In genomic region chr19:48881741-48882657, GRCh38 we compare ENCODE assay signal across 12 cellular contexts. TPM values are rescaled to one million over a fixed set of nuclear protein-coding genes. Genes with fewer than 3 reads are reported as not detected.
DNase-seq lines count a peak whose midpoint lies in the region; ATAC-seq and TF ChIP-seq lines count a peak whose summit lies in the region.
"Had no signal": no experiment of that assay in that cellular context is flagged by ENCODE, and none has a peak within 500 bp of the region (broad histone marks: within the 10 kb centered on the region; RNA-seq: fewer than 3 reads in every experiment).

No MANE protein-coding gene starts in this region.

- H2AFZ ChIP-seq in trophoblast cell (ENCODE audit: insufficient read depth, low read length, poor library complexity) = no peak overlapping the region

- no peaks in the 10 kb centered on the region for H3K9me3 ChIP-seq in trophoblast cell (ENCODE audit: insufficient read depth, low read depth, low read length)

- no peak overlapping the region for H4K8ac ChIP-seq in trophoblast cell (ENCODE audit: low read depth, low read length)

- H3K36me3 ChIP-seq in trophoblast cell (ENCODE audit: control insufficient read depth in 1 of 2, insufficient read depth in 2 of 2, low read length in 2 of 2) = peaks cover 4 to 6% of the 10 kb centered on the region in 2 experiments

- no peak overlapping the region for H2BK5ac ChIP-seq in trophoblast cell (ENCODE audit: low read depth, low read length, poor library complexity)

- H3K79me2 ChIP-seq in trophoblast cell (ENCODE audit: control insufficient read depth, insufficient read depth, low read length, poor library complexity) = no peaks in the 10 kb centered on the region

- no peak overlapping the region for H4K91ac ChIP-seq in trophoblast cell (ENCODE audit: low read depth, low read length)

- no peak overlapping the region for H4K12ac ChIP-seq in trophoblast cell (ENCODE audit: low read depth, low read length)

- peaks cover 2 to 3% of the 10 kb centered on the region in 2 experiments for H3K4me1 ChIP-seq in trophoblast cell (ENCODE audit: control insufficient read depth in 1 of 2, insufficient read depth in 2 of 2, low read length in 2 of 2)

- no peaks in the 10 kb centered on the region for H3K79me1 ChIP-seq in trophoblast cell (ENCODE audit: low read length)

- no peak overlapping the region for H3K23ac ChIP-seq in trophoblast cell (ENCODE audit: low read length)

- WGBS in trophoblast cell (ENCODE audit: extremely low coverage, insufficient coverage, insufficient read length) = no CpG with 5 or more reads among the region's 30 CpGs

- no peak overlapping the region for H3K18ac ChIP-seq in trophoblast cell (ENCODE audit: low read length)

- TF ChIP-seq CTCF in NB4 (IDR thresholded peaks at IDR 0.05; ENCODE audit: low read depth, low read length) (no peak), coronary artery (IDR thresholded peaks at IDR 0.05) (no peak)

- H3K4me3 ChIP-seq in NB4 (ENCODE audit: low read depth, low read length) (no peak overlapping the region), coronary artery (no peak overlapping the region), trophoblast cell (ENCODE audit: low read depth, low read length) (no peak overlapping the region)
- H3K4me3 ChIP-seq: dorsolateral prefrontal cortex had no signal

- H3K27ac ChIP-seq in coronary artery = peak overlapping the region; percentile 45 to 72
- H3K27ac ChIP-seq in trophoblast cell (ENCODE audit: low read depth, low read length) = no peak overlapping the region

- H3K27me3 ChIP-seq in trophoblast cell (ENCODE audit: insufficient read depth, low read length) = no peaks in the 10 kb centered on the region
- H3K27me3 ChIP-seq: dorsolateral prefrontal cortex had no signal

- H3K14ac ChIP-seq in trophoblast cell (ENCODE audit: low read length) = no peak overlapping the region

- no peak overlapping the region for H2AK5ac ChIP-seq in trophoblast cell (ENCODE audit: low read length)

- no peak overlapping the region for H3K4ac ChIP-seq in trophoblast cell (ENCODE audit: low read depth, low read length)

- no peak overlapping the region for H3K4me2 ChIP-seq in trophoblast cell (ENCODE audit: low read length)

- DNase-seq in NCI-H748 (lab: John Stamatoyannopoulos, UW; ENCODE audit: unreplicated experiment) (peak; percentile 17), NCI-H748 treated with DMSO at 0.1 percent for 48 hours (lab: John Stamatoyannopoulos, UW) (no peak), NB4 (ENCODE audit: low read depth) (peak; percentile 50), coronary artery (ENCODE audit: low spot score) (no peak), trophoblast cell (peak; percentile 69 to 78), NCI-H187 treated with DMSO at 0.1 percent for 48 hours (lab: John Stamatoyannopoulos, UW) (no peak), NCI-H226 (no peak)
- DNase-seq: activated CD8-positive, alpha-beta memory T cell treated with anti-CD3 and anti-CD28 coated beads, Interleukin-2, amount 10 ng/mL, durations not matched to agents 7 days and 5 days; HCEC 1CT; RPMI8226 had no signal

- no peak overlapping the region for H3K9ac ChIP-seq in trophoblast cell (ENCODE audit: low read length)

- H2BK12ac ChIP-seq in trophoblast cell (ENCODE audit: low read length) = no peak overlapping the region

- H2BK120ac ChIP-seq in trophoblast cell (ENCODE audit: insufficient read depth, low read length, poor library complexity) = no peak overlapping the region

- ATAC-seq in HG02759 (IDR thresholded peaks at IDR 0.05; ENCODE audit: unreplicated experiment) = no peak
- ATAC-seq: activated CD8-positive, alpha-beta memory T cell treated with anti-CD3 and anti-CD28 coated beads, Interleukin-2, amount 10 ng/mL, durations not matched to agents 7 days and 5 days had no signal

- TF ChIP-seq POLR2A in NB4 (IDR thresholded peaks at IDR 0.05; ENCODE audit: extremely low read depth, insufficient read length) = no peak

RNA-seq across cellular contexts. Expression of gene PPP1R15A, which starts 9.8 kb away (rescaled TPM):
- polyA plus RNA-seq in trophoblast cell (2013) = 46.6 and 49.6 TPM in 2 replicates

RNA-seq across cellular contexts. Expression of gene PLEKHA4, which starts 13.6 kb away (rescaled TPM):
- 2.9 and 3.3 TPM in 2 replicates for polyA plus RNA-seq in trophoblast cell (2013)

RNA-seq across cellular contexts. Expression of gene TULP2, which starts 16.5 kb away (rescaled TPM):
- polyA plus RNA-seq in trophoblast cell (2013) = 0.07 and 0.11 TPM in 2 replicates

RNA-seq across cellular contexts. Expression of gene NUCB1, which starts 18.1 kb away (rescaled TPM):
- 114 and 115 TPM in 2 replicates for polyA plus RNA-seq in trophoblast cell (2013)

RNA-seq across cellular contexts. Expression of gene HSD17B14, which starts 45.7 kb away (rescaled TPM):
- 22.2 and 25.7 TPM in 2 replicates for polyA plus RNA-seq in trophoblast cell (2013)

Comparison
In these comparisons a context has a peak if more than half of its experiments do, and no peak if none do; other contexts are left out.
1. DNase-seq: peak in NCI-H748 (single experiment), NB4 (single experiment) and trophoblast cell (2 of 2); none in NCI-H748 treated with DMSO at 0.1 percent for 48 hours (single experiment), coronary artery (single experiment), NCI-H187 treated with DMSO at 0.1 percent for 48 hours (single experiment) and NCI-H226 (single experiment).